8 cellular contexts compared by ENCODE assay signal in the genomic region with DNA sequence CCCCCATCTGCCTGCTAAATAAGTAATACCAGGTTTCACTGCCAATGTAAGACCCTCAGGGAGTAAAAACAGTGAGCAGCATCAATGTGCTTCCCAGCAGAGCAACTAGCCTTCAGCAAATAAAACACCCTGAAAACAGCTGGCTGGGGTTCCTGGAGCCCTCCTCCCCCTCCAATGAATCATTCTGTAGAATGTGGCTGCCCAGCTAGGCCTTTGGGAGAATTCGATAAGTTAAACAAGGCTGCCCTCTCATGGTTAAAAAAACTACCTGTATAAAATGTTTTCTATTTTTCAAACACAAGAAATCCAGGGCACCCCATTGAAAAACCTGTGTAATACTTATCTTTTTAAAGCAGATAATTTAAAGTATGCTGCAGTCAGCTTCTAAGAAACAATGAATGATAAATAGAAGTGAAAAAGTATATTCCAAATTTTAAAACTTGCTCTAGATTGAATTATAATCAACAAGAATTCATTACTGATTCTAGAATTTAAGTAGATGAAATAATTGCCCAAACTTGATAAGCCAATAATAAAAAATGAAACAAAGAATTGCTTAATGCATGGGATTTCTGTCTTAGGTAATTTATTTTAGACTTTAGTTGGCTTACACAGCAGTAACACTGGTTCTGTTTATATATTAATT. TPM values are rescaled to one million over a fixed set of nuclear protein-coding genes. Genes with fewer than 3 reads are reported as not detected.
DNase-seq lines count a peak whose midpoint lies in the region; ATAC-seq and TF ChIP-seq lines count a peak whose summit lies in the region.

No MANE protein-coding gene starts in this region.

- in situ Hi-C loops in HAP-1 (cut with MboI; ENCODE audit: low sequenced_read_pairs) (loop anchor here (25.0 kb wide), 1 partner anchor 1854 kb away; no protein-coding TSS in a partner anchor), astrocyte of the cerebellum (cut with HindIII; ENCODE audit: low sequenced_read_pairs) (no loop called here)

- H3K9me3 Mint-ChIP-seq in activated CD4-positive, alpha-beta memory T cell treated with anti-CD3 and anti-CD28 coated beads for 36 hours: no peaks in the 10 kb centered on the region

- POLR2A ChIA-PET in BJ (lab: Charles Lee): no interaction called here
- POLR2A ChIA-PET in activated CD4-positive, alpha-beta memory T cell treated with anti-CD3 and anti-CD28 coated beads for 36 hours (lab: Charles Lee): no interaction called here

- peaks cover 3% of the 10 kb centered on the region for H3K4me1 Mint-ChIP-seq in T-helper 17 cell
- H3K4me1 Mint-ChIP-seq in activated CD4-positive, alpha-beta memory T cell treated with anti-CD3 and anti-CD28 coated beads for 36 hours (ENCODE audit: low read depth): no peaks in the 10 kb centered on the region

- CTCF ChIA-PET in BJ (lab: Yijun Ruan, JAX): interaction anchor here (0.6 to 1.6 kb wide), 3 partner anchors 8 to 1093 kb away, joined by 3 to 7 read pairs (median 4); no protein-coding TSS in a partner anchor
- CTCF ChIA-PET in activated CD4-positive, alpha-beta memory T cell treated with anti-CD3 and anti-CD28 coated beads for 36 hours (lab: Charles Lee): interaction anchor here (0.6 kb wide), 1 partner anchor 375 kb away, joined by 3 read pairs; no protein-coding TSS in a partner anchor

- H3K4me3 Mint-ChIP-seq in T-helper 17 cell: no peak overlapping the region
- no peak overlapping the region for H3K4me3 Mint-ChIP-seq in activated CD4-positive, alpha-beta memory T cell treated with anti-CD3 and anti-CD28 coated beads for 36 hours

- no peaks in the 10 kb centered on the region for H3K4me1 ChIP-seq in HAP-1

- H3K27me3 ChIP-seq in BJ (ENCODE audit: control insufficient read depth, insufficient read depth, low read length) (no peaks in the 10 kb centered on the region), HAP-1 (ENCODE audit: low read depth) (0 out of 2 replicates have a peak, but pooled peaks cover 2% of the 10 kb centered on the region)

- no peak overlapping the region for H3K27ac Mint-ChIP-seq in T-helper 17 cell
- no peak overlapping the region for H3K27ac Mint-ChIP-seq in activated CD4-positive, alpha-beta memory T cell treated with anti-CD3 and anti-CD28 coated beads for 36 hours

- H3K36me3 Mint-ChIP-seq in T-helper 17 cell (ENCODE audit: low read depth): peaks cover 5% of the 10 kb centered on the region
- H3K36me3 Mint-ChIP-seq in activated CD4-positive, alpha-beta memory T cell treated with anti-CD3 and anti-CD28 coated beads for 36 hours: no peaks in the 10 kb centered on the region

- intact Hi-C loops in activated CD4-positive, alpha-beta memory T cell treated with anti-CD3 and anti-CD28 coated beads for 36 hours (cut with micrococcal nuclease): no loop called here

- H3K9me3 ChIP-seq in HAP-1: no peaks in the 10 kb centered on the region
- H3K9me3 ChIP-seq in T-helper 17 cell (ENCODE audit: control insufficient read depth, low read length, poor library complexity, severe bottlenecking): peaks cover 2% of the 10 kb centered on the region

- ATAC-seq in T-helper 17 cell (no peak), GM19324 (IDR thresholded peaks at IDR 0.05; ENCODE audit: low FRiP score, unreplicated experiment) (no peak)

- H3K4me3 ChIP-seq in BJ (ENCODE audit: low read depth, low read length): no peak overlapping the region
- no peak overlapping the region for H3K4me3 ChIP-seq in HAP-1
- H3K4me3 ChIP-seq in astrocyte of the cerebellum (ENCODE audit: low read depth, low read length): no peak overlapping the region

- peak; percentile 12 for DNase-seq in BJ (ENCODE audit: low read depth)
- peak; percentile 28 to 39 for DNase-seq in HAP-1 (ENCODE audit: low spot score in 2 of 2)
- DNase-seq in NCI-H2227 treated with DMSO at 0.1 percent for 48 hours (lab: John Stamatoyannopoulos, UW): peak; percentile 49
- peak; percentile 48 for DNase-seq in astrocyte of the cerebellum (ENCODE audit: low read depth)
- peak; percentile 75 for DNase-seq in islet precursor cell
- DNase-seq in T-helper 17 cell: no peak
- DNase-seq in activated CD4-positive, alpha-beta memory T cell treated with anti-CD3 and anti-CD28 coated beads for 36 hours: no peak

- H3K36me3 ChIP-seq in BJ (ENCODE audit: control insufficient read depth, insufficient read depth, low read length): no peaks in the 10 kb centered on the region
- H3K36me3 ChIP-seq in HAP-1 (replicated peaks): no peaks in the 10 kb centered on the region

- H3K27me3 Mint-ChIP-seq in T-helper 17 cell: peaks cover 47% of the 10 kb centered on the region
- peaks cover 12% of the 10 kb centered on the region for H3K27me3 Mint-ChIP-seq in activated CD4-positive, alpha-beta memory T cell treated with anti-CD3 and anti-CD28 coated beads for 36 hours

- TF ChIP-seq CTCF in BJ (IDR thresholded peaks at IDR 0.05; ENCODE audit: insufficient read depth, low read depth, low read length): peak; percentile 47
- TF ChIP-seq CTCF in astrocyte of the cerebellum (IDR thresholded peaks at IDR 0.05; ENCODE audit: low read depth, low read length, missing control alignments): peak; percentile 43

RNA-seq across cellular contexts. Expression of gene TOM1L1, which starts 9.4 kb away (rescaled TPM):
- polyA plus RNA-seq in BJ (2011; rRNA removed): 31.2 and 50.4 TPM in 2 replicates
- 11.6 and 14.3 TPM in 2 replicates for polyA minus RNA-seq in BJ (2011; rRNA and poly(A)+ RNA removed)
- total RNA-seq in T-helper 17 cell: 1 to 10 TPM in 1 of 2 donors, under 1 TPM in 1; 0.42 to 1.1 TPM
- total RNA-seq in activated CD4-positive, alpha-beta memory T cell treated with anti-CD3 and anti-CD28 coated beads for 36 hours: 1 to 10 TPM; 2.0 to 2.6 TPM

Comparison
In these comparisons a context has a peak if more than half of its experiments do, and no peak if none do; other contexts are left out.
1. DNase-seq: peak in BJ (single experiment), HAP-1 (2 of 2), NCI-H2227 treated with DMSO at 0.1 percent for 48 hours (single experiment), astrocyte of the cerebellum (single experiment) and islet precursor cell (single experiment); none in T-helper 17 cell (0 of 3) and activated CD4-positive, alpha-beta memory T cell treated with anti-CD3 and anti-CD28 coated beads for 36 hours (single experiment).